In genomic region chr17:56185905-56186783, GRCh38 we compare ENCODE assay signal across 14 cellular contexts. TPM values are rescaled to one million over a fixed set of nuclear protein-coding genes. Genes with fewer than 3 reads are reported as not detected.
A peak's percentile ranks its signal among the peaks of the same experiment; 100 is the strongest.
DNase-seq lines count a peak whose midpoint lies in the region; ATAC-seq, FAIRE-seq and TF ChIP-seq lines count a peak whose summit lies in the region.
"Had no signal": no experiment of that assay in that cellular context is flagged by ENCODE, and none has a peak within 500 bp of the region (broad histone marks: within the 10 kb centered on the region; RNA-seq: fewer than 3 reads in every experiment).

No MANE protein-coding gene starts in this region.

- no peaks in the 10 kb centered on the region for H3K9me3 ChIP-seq in skeletal muscle satellite cell (replicated peaks; ENCODE audit: low read length)
- H3K9me3 ChIP-seq: Caco-2, gastrocnemius medialis had no signal

- H3K4me1 ChIP-seq in skeletal muscle satellite cell (ENCODE audit: control insufficient read depth, insufficient read depth, low read length): peaks cover 26% of the 10 kb centered on the region
- H3K4me1 ChIP-seq: Caco-2, gastrocnemius medialis had no signal

- DNase-seq in H54 (ENCODE audit: insufficient read length, low spot score) (peak; percentile 30), fibroblast of mammary gland (ENCODE audit: low read depth) (peak; percentile 94), DMS79 treated with DMSO at 0.1 percent for 48 hours (lab: John Stamatoyannopoulos, UW) (no peak)
- no peak for DNase-seq in activated CD8-positive, alpha-beta memory T cell treated with anti-CD3 and anti-CD28 coated beads, Interleukin-2, amount 50 U/mL, for 48 hours
- no peak for DNase-seq in stimulated activated CD4-positive, alpha-beta T cell treated with anti-CD3 and anti-CD28 coated beads, Interleukin-4, amount 100 ng/mL, for 24 hours
- DNase-seq: Caco-2, gastrocnemius medialis, left colon, NCI-H2227 treated with DMSO at 0.1 percent for 48 hours had no signal

- peak overlapping the region; percentile 81 for H3K9ac ChIP-seq in skeletal muscle satellite cell (ENCODE audit: low read depth, low read length)

- H3K4me3 ChIP-seq in fibroblast of mammary gland (ENCODE audit: control insufficient read depth, low read depth, low read length): no peak overlapping the region
- H3K4me3 ChIP-seq in skeletal muscle satellite cell (ENCODE audit: low read length): peak overlapping the region; percentile 25
- H3K4me3 ChIP-seq: gastrocnemius medialis had no signal

- H3K4me2 ChIP-seq in skeletal muscle satellite cell (ENCODE audit: low read length): peak overlapping the region; percentile 68

- H3K36me3 ChIP-seq in skeletal muscle satellite cell (ENCODE audit: insufficient read depth, low read length): no peaks in the 10 kb centered on the region
- H3K36me3 ChIP-seq: gastrocnemius medialis had no signal

- FAIRE-seq in H54 (lab: Jason Lieb, UNC): peak; percentile 98

- ATAC-seq in SK-N-SH treated with all-trans-retinoic acid at 6 μM for 48 hours: peak; percentile 91
- ATAC-seq in GM21825 (IDR thresholded peaks at IDR 0.05; ENCODE audit: unreplicated experiment): no peak
- ATAC-seq: gastrocnemius medialis; left colon; natural killer cell treated with Interleukin-12 subunit alpha and Interleukin-12 subunit beta and Interleukin-15 and Interleukin-18, amount 100 ng/mL, for 72 hours; sciatic nerve had no signal

- H3K27me3 ChIP-seq in skeletal muscle satellite cell (ENCODE audit: control insufficient read depth, insufficient read depth, low read length): no peaks in the 10 kb centered on the region
- H3K27me3 ChIP-seq: gastrocnemius medialis had no signal

- TF ChIP-seq POLR2A in H54 (IDR thresholded peaks at IDR 0.05; ENCODE audit: low read depth, low read length): no peak

- TF ChIP-seq CTCF in fibroblast of mammary gland (conservative IDR thresholded peaks at IDR 0.05; ENCODE audit: control insufficient read depth, insufficient read depth, low read depth, low read length): no peak

TF ChIP-seq in SK-N-SH treated with all-trans-retinoic acid at 6 μM for 48 hours, 23 proteins besides CTCF, POLR2A, EP300 and RAD21:
- TF ChIP-seq ZC3H10 (CRISPR knock-in tag; IDR thresholded peaks at IDR 0.05) (no peak), ZFP3 (CRISPR knock-in tag; IDR thresholded peaks at IDR 0.05) (no peak), ZNF8 (CRISPR knock-in tag; IDR thresholded peaks at IDR 0.05) (no peak), PATZ1 (CRISPR knock-in tag; IDR thresholded peaks at IDR 0.05; ENCODE audit: borderline replicate concordance) (no peak), TOX (CRISPR knock-in tag; IDR thresholded peaks at IDR 0.05; ENCODE audit: borderline replicate concordance) (no peak), ESRRG (CRISPR knock-in tag; IDR thresholded peaks at IDR 0.05) (no peak), ARNTL (CRISPR knock-in tag; IDR thresholded peaks at IDR 0.05; ENCODE audit: borderline replicate concordance, low read depth) (no peak), CSDC2 (CRISPR knock-in tag; IDR thresholded peaks at IDR 0.05) (no peak), BACH2 (CRISPR knock-in tag; IDR thresholded peaks at IDR 0.05; ENCODE audit: borderline replicate concordance) (no peak), RARB (CRISPR knock-in tag; IDR thresholded peaks at IDR 0.05) (no peak), CSRNP3 (CRISPR knock-in tag; IDR thresholded peaks at IDR 0.05) (no peak), POU6F1 (CRISPR knock-in tag; IDR thresholded peaks at IDR 0.05; ENCODE audit: borderline replicate concordance, low read depth) (no peak), PPARA (CRISPR knock-in tag; IDR thresholded peaks at IDR 0.05; ENCODE audit: borderline replicate concordance) (no peak), TCF4 (CRISPR knock-in tag; IDR thresholded peaks at IDR 0.05; ENCODE audit: borderline replicate concordance) (no peak), ZFP30 (CRISPR knock-in tag; IDR thresholded peaks at IDR 0.05) (no peak), ISL1 (CRISPR knock-in tag; IDR thresholded peaks at IDR 0.05) (no peak)

RNA-seq across cellular contexts. Expression of gene ANKFN1, which starts 32.9 kb away (rescaled TPM):
- total RNA-seq in skeletal muscle satellite cell (2012; rRNA removed): not detected in 2 replicates
- total RNA-seq: natural killer cell treated with Interleukin-12 subunit alpha and Interleukin-12 subunit beta and Interleukin-15 and Interleukin-18, amount 100 ng/mL, for 72 hours had no signal

Comparison
In these comparisons a context has a peak if more than half of its experiments do, and no peak if none do; other contexts are left out.
1. DNase-seq: peak in H54 (single experiment) and fibroblast of mammary gland (single experiment); none in activated CD8-positive, alpha-beta memory T cell treated with anti-CD3 and anti-CD28 coated beads, Interleukin-2, amount 50 U/mL, for 48 hours (single experiment), stimulated activated CD4-positive, alpha-beta T cell treated with anti-CD3 and anti-CD28 coated beads, Interleukin-4, amount 100 ng/mL, for 24 hours (single experiment) and DMS79 treated with DMSO at 0.1 percent for 48 hours (single experiment).